Comparison of ENCODE assay signal across 2 cellular contexts in the genomic region with DNA sequence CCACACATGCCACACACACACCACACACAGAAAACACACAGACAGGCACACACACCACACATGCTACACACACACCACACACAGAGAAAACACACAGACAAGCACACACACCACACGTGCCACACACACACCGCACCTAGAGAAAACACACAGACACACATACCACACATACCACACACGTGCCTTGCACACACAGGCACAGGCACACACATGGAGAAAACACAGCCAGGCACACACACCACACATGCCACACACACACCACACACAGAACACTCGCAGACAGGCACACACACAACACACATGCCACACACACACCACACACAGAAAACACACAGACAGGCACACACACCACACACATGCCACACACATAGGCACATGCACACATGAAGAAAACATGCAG.
TF ChIP-seq lines count a peak whose summit lies in the region.

No MANE protein-coding gene starts in this region.

TF ChIP-seq in WTC11, 78 proteins besides CTCF, POLR2A, EP300 and RAD21:
- TF ChIP-seq ZNF512 (CRISPR knock-in tag; IDR thresholded peaks at IDR 0.05; ENCODE audit: borderline replicate concordance): no peak
- 0 out of 2 replicates have a peak, but pooled peaks have one; percentile 9 for TF ChIP-seq ZBTB21 (CRISPR knock-in tag; IDR thresholded peaks at IDR 0.05; ENCODE audit: borderline replicate concordance)
TF ChIP-seq in WTC11: peak in this region for 1.

TF ChIP-seq in H1, 55 proteins besides CTCF, POLR2A, EP300 and RAD21 (continued from another document):
- TF ChIP-seq TAF1 (IDR thresholded peaks at IDR 0.05; ENCODE audit: low read depth, low read length) (no peak), CREB1 (IDR thresholded peaks at IDR 0.05) (no peak), SP2 (IDR thresholded peaks at IDR 0.05; ENCODE audit: low read length) (no peak), RBBP5 (IDR thresholded peaks at IDR 0.05; ENCODE audit: borderline replicate concordance, low read depth, low read length) (no peak), EZH2 (IDR thresholded peaks at IDR 0.05; ENCODE audit: low read depth, low read length, severe bottlenecking) (no peak), BRCA1 (IDR thresholded peaks at IDR 0.05; ENCODE audit: low read depth, low read length) (no peak)
